8 cellular contexts compared by ENCODE assay signal in the genomic region with DNA sequence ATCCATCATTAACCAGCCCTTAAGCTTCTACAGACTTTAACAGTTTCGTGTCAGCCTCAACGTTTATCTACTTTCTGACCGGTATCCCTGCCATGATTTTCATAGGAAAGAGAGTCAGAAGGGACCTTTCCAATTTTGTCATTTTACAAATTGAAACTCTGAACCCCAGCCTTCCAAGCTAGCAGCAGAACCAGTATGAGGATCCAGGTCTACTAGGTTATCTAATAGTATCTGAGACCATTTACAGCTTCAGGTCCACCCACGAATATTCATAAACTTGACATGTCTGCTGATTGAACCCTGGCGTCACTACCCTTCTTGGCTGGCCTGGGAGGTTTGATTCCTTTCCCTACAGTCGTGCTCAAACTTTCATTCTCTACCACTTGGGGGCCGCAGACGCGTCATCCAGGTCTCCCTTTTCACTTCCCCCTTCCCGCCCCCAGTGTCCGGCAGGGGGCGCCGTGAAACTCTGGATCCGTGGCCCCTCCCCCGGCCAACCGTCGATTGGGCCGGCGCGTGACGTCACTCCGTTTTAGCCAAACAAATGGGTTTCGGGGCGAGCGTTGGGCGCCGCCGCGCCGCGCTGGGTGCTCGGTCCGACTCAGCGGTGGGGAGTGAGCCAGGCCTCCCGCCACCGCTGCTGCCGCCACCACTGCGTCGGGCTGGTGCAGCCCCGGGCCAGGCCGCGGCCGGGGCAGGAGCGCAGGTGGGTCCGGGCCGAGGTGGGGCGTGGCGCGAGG. TPM values are rescaled to one million over a fixed set of nuclear protein-coding genes. Genes with fewer than 3 reads are reported as not detected.
A peak's percentile ranks its signal among the peaks of the same experiment; 100 is the strongest.
DNase-seq lines count a peak whose midpoint lies in the region; ATAC-seq and TF ChIP-seq lines count a peak whose summit lies in the region.

A gene with protein sequence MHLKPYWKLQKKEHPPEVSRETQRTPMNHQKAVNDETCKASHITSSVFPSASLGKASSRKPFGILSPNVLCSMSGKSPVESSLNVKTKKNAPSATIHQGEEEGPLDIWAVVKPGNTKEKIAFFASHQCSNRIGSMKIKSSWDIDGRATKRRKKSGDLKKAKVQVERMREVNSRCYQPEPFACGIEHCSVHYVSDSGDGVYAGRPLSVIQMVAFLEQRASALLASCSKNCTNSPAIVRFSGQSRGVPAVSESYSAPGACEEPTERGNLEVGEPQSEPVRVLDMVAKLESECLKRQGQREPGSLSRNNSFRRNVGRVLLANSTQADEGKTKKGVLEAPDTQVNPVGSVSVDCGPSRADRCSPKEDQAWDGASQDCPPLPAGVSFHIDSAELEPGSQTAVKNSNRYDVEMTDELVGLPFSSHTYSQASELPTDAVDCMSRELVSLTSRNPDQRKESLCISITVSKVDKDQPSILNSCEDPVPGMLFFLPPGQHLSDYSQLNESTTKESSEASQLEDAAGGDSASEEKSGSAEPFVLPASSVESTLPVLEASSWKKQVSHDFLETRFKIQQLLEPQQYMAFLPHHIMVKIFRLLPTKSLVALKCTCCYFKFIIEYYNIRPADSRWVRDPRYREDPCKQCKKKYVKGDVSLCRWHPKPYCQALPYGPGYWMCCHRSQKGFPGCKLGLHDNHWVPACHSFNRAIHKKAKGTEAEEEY (plus strand): TSS at position 590 of the 740 bp plus-strand sequence. CDS start 78,970 bp downstream, outside the sequence.

- H3K36me3 ChIP-seq in right atrium auricular region = no peaks in the 10 kb centered on the region
- no peaks in the 10 kb centered on the region for H3K36me3 ChIP-seq in vagina

- in situ Hi-C loops in GM13977 (cut with MboI; ENCODE audit: low pct_unique_long_range_greater_than_20kb, low sequenced_read_pairs, unreplicated experiment) = loop anchor here (25.0 kb wide), 1 partner anchor 91 kb away; no protein-coding TSS in a partner anchor

- H3K27ac ChIP-seq in right atrium auricular region (peak within 1 kb of the TSS; percentile 95 to 98), vagina (peak within 1 kb of the TSS; percentile 99)

- H3K4me3 ChIP-seq in right atrium auricular region (peak within 1 kb of the TSS; percentile 90 to 97), vagina (peak within 1 kb of the TSS; percentile 96 to 99)

- DNase-seq in GM13977 (ENCODE audit: low spot score) = peak; percentile 96
- peak; percentile 95 for DNase-seq in NCI-H1694 treated with DMSO at 0.1 percent for 48 hours (lab: John Stamatoyannopoulos, UW)
- DNase-seq in T-helper 2 cell = peak; percentile 96 to 100 (median 98)
- peak; percentile 80 to 99 (median 96) for DNase-seq in anterior cingulate cortex (lab: John Stamatoyannopoulos, UW)
- peak; percentile 100 for DNase-seq in right atrium auricular region (ENCODE audit: low spot score)
- peak; percentile 83 for DNase-seq in pulmonary artery endothelial cell (ENCODE audit: low read depth, low spot score)
- DNase-seq in vagina (ENCODE audit: extremely low spot score in 2 of 2) = peak; percentile 97 to 98

- TF ChIP-seq CTCF in GM13977 (IDR thresholded peaks at IDR 0.05; ENCODE audit: extremely low read depth, insufficient read depth, missing control alignments) = peak; percentile 98
- TF ChIP-seq CTCF in right atrium auricular region (IDR thresholded peaks at IDR 0.05) = peak; percentile 98
- TF ChIP-seq CTCF in vagina (IDR thresholded peaks at IDR 0.05) = peak; percentile 98 to 99 (median 99)

- TF ChIP-seq POLR2A in vagina (IDR thresholded peaks at IDR 0.05) = peak in 1 of 2 donors; percentile 96

- peak; percentile 86 for ATAC-seq in HG02885 (IDR thresholded peaks at IDR 0.05; ENCODE audit: poor library complexity, unreplicated experiment)

- intact Hi-C loops in vagina (cut with DNase I) = no loop called here

- H3K9me3 ChIP-seq in right atrium auricular region (no peaks in the 10 kb centered on the region), vagina (no peaks in the 10 kb centered on the region)

- H3K4me1 ChIP-seq in right atrium auricular region (peaks cover 0 to 33% of the 10 kb centered on the region in 2 donors), vagina (peaks cover 38% of the 10 kb centered on the region)

- no peaks in the 10 kb centered on the region for H3K27me3 ChIP-seq in right atrium auricular region
- no peaks in the 10 kb centered on the region for H3K27me3 ChIP-seq in vagina

RNA-seq across cellular contexts. Expression of the gene that starts here (rescaled TPM):
- total RNA-seq in right atrium auricular region (10 to 100 TPM; 26.0 to 32.7 TPM), pulmonary artery endothelial cell (27.6 and 31.7 TPM in 2 replicates), vagina (24.6 TPM)

Comparison
In these comparisons a context has a peak if more than half of its experiments do, and no peak if none do; other contexts are left out.
1. Peak in every context shown above with its lines: DNase-seq, ATAC-seq, H3K4me3 ChIP-seq and H3K27ac ChIP-seq.